ENCODE assay signal across 12 cellular contexts in the genomic region with DNA sequence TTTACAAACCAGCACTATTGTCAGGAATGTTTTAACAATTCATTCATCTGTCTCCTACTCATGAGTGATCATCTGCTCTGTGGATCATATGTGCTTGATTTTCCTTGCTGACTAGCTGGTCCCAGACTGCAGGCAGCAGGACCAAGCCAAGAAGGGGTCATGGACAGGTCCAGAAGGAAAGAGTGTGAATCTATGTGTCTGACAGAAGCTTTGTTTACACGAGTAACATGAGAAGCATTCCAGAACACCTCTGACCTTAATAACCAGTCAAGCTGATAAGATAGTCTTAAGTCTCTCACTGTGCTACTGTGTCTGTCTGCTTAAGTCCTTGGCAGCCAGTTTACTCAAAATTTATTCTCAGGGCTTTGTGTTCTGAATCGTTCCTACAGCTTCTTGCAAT. TPM values are rescaled to one million over a fixed set of nuclear protein-coding genes. Genes with fewer than 3 reads are reported as not detected.
DNase-seq lines count a peak whose midpoint lies in the region; ATAC-seq and TF ChIP-seq lines count a peak whose summit lies in the region.
"Had no signal": no experiment of that assay in that cellular context is flagged by ENCODE, and none has a peak within 500 bp of the region (broad histone marks: within the 10 kb centered on the region; RNA-seq: fewer than 3 reads in every experiment).

No MANE protein-coding gene starts in this region.

- H3K27me3 Mint-ChIP-seq in GM23338 (ENCODE audit: insufficient read depth, low read depth, poor library complexity) (no peaks in the 10 kb centered on the region), progenitor cell of endocrine pancreas (no peaks in the 10 kb centered on the region)
- H3K27me3 Mint-ChIP-seq: stimulated activated naive B cell treated with anti-CD40 and anti-IgM and Interleukin-4, amounts not matched to agents 10 μg/mL and 1 μg/mL and 100 μg/mL, for 72 hours had no signal

- ATAC-seq in GM23338 (0 out of 3 replicates have a peak, but pooled peaks have one; percentile 28), left ventricle myocardium superior (peak; percentile 89)
- ATAC-seq: stimulated activated naive B cell treated with anti-CD40 and anti-IgM and Interleukin-4, amounts not matched to agents 10 μg/mL and 1 μg/mL and 100 μg/mL, for 72 hours had no signal

- H3K27ac ChIP-seq in GM23338 (ENCODE audit: low read depth) (no peak overlapping the region), VCaP (peak overlapping the region; percentile 69), RWPE1 (no peak overlapping the region)
- H3K27ac ChIP-seq: esophagus squamous epithelium had no signal

- POLR2A ChIA-PET in RWPE1 (lab: Yijun Ruan, JAX; ENCODE audit: low non-redundant PET) = no interaction called here

- H3K4me1 Mint-ChIP-seq in GM23338 (peaks cover 8% of the 10 kb centered on the region), progenitor cell of endocrine pancreas (ENCODE audit: low read depth) (peaks cover 21% of the 10 kb centered on the region)
- H3K4me1 Mint-ChIP-seq: stimulated activated naive B cell treated with anti-CD40 and anti-IgM and Interleukin-4, amounts not matched to agents 10 μg/mL and 1 μg/mL and 100 μg/mL, for 72 hours had no signal

- no peak overlapping the region for H3K4me3 ChIP-seq in GM23338
- H3K4me3 ChIP-seq: esophagus squamous epithelium had no signal

- no peaks in the 10 kb centered on the region for H4K20me1 ChIP-seq in GM23338 (replicated peaks; ENCODE audit: insufficient read depth)

- H3K4me2 ChIP-seq in GM23338 = no peak overlapping the region

- no peaks in the 10 kb centered on the region for H3K4me1 ChIP-seq in GM23338 (ENCODE audit: insufficient read depth)
- H3K4me1 ChIP-seq: esophagus squamous epithelium had no signal

- no peak overlapping the region for H3K27ac Mint-ChIP-seq in GM23338
- peak overlapping the region; percentile 78 for H3K27ac Mint-ChIP-seq in progenitor cell of endocrine pancreas
- H3K27ac Mint-ChIP-seq: stimulated activated naive B cell treated with anti-CD40 and anti-IgM and Interleukin-4, amounts not matched to agents 10 μg/mL and 1 μg/mL and 100 μg/mL, for 72 hours had no signal

- DNase-seq in GM23338 (ENCODE audit: low spot score) (peak; percentile 10), left ventricle myocardium superior (no peak), progenitor cell of endocrine pancreas (ENCODE audit: low spot score, unreplicated experiment) (no peak), AML-193 (lab: John Stamatoyannopoulos, UW) (no peak), RWPE1 (ENCODE audit: low spot score) (no peak)
- no peak for DNase-seq in activated T-cell treated with anti-CD3 and anti-CD28 coated beads, Interleukin-2, amount 50 U/mL, for 1 hour
- no peak for DNase-seq in stimulated activated CD4-positive, alpha-beta T cell treated with anti-CD3 and anti-CD28 coated beads, Interleukin-4, amount 100 ng/mL, for 24 hours
- DNase-seq: esophagus squamous epithelium; KBM-7; NCI-H446; stimulated activated naive B cell treated with anti-CD40 and anti-IgM and Interleukin-4, amounts not matched to agents 10 μg/mL and 1 μg/mL and 100 μg/mL, for 72 hours had no signal

- H3K4me3 Mint-ChIP-seq in GM23338 = no peak overlapping the region
- H3K4me3 Mint-ChIP-seq in progenitor cell of endocrine pancreas (ENCODE audit: low read depth) = peak overlapping the region; percentile 41
- H3K4me3 Mint-ChIP-seq: stimulated activated naive B cell treated with anti-CD40 and anti-IgM and Interleukin-4, amounts not matched to agents 10 μg/mL and 1 μg/mL and 100 μg/mL, for 72 hours had no signal

- H3K27me3 ChIP-seq in GM23338 (ENCODE audit: insufficient read depth) = no peaks in the 10 kb centered on the region
- H3K27me3 ChIP-seq: esophagus squamous epithelium had no signal

- no peaks in the 10 kb centered on the region for H3K79me2 ChIP-seq in GM23338 (replicated peaks; ENCODE audit: insufficient read depth)

- intact Hi-C loops in left ventricle myocardium superior (cut with micrococcal nuclease) = no loop called here

- TF ChIP-seq CTCF in GM23338 (conservative IDR thresholded peaks at IDR 0.05; ENCODE audit: low read depth in 2 of 2) = no peak
- no peak for TF ChIP-seq CTCF in VCaP (conservative IDR thresholded peaks at IDR 0.05)
- TF ChIP-seq CTCF in progenitor cell of endocrine pancreas (IDR thresholded peaks at IDR 0.05; ENCODE audit: unreplicated experiment) = no peak
- no peak for TF ChIP-seq CTCF in RWPE1 (conservative IDR thresholded peaks at IDR 0.05; ENCODE audit: low read depth)

- H3K36me3 Mint-ChIP-seq in GM23338 (ENCODE audit: low read depth) (no peaks in the 10 kb centered on the region), progenitor cell of endocrine pancreas (ENCODE audit: insufficient read depth) (peaks cover 1% of the 10 kb centered on the region)
- H3K36me3 Mint-ChIP-seq: stimulated activated naive B cell treated with anti-CD40 and anti-IgM and Interleukin-4, amounts not matched to agents 10 μg/mL and 1 μg/mL and 100 μg/mL, for 72 hours had no signal

- H3F3A ChIP-seq in GM23338 (replicated peaks; ENCODE audit: low read depth) = no peaks in the 10 kb centered on the region

- H3K9me2 ChIP-seq in GM23338 (ENCODE audit: insufficient read depth) = no peaks in the 10 kb centered on the region

- H3K9me3 Mint-ChIP-seq in GM23338 (no peaks in the 10 kb centered on the region), progenitor cell of endocrine pancreas (ENCODE audit: low read depth) (no peaks in the 10 kb centered on the region)
- H3K9me3 Mint-ChIP-seq: stimulated activated naive B cell treated with anti-CD40 and anti-IgM and Interleukin-4, amounts not matched to agents 10 μg/mL and 1 μg/mL and 100 μg/mL, for 72 hours had no signal

- H2AFZ ChIP-seq in GM23338 = no peak overlapping the region

- CTCF ChIA-PET in RWPE1 (lab: Yijun Ruan, JAX) = no interaction called here

- H3K36me3 ChIP-seq in GM23338 (ENCODE audit: insufficient read depth) = no peaks in the 10 kb centered on the region
- H3K36me3 ChIP-seq: esophagus squamous epithelium had no signal

TF ChIP-seq in GM23338, 12 proteins besides CTCF, POLR2A, EP300 and RAD21 (continues in another document):
- TF ChIP-seq ZNF462 (CRISPR knock-in tag; IDR thresholded peaks at IDR 0.05) = no peak

RNA-seq across cellular contexts. Expression of gene GUCY1A1, which starts 39.0 kb away (rescaled TPM):
- not detected in 2 replicates for total RNA-seq in GM23338 (2014; rRNA removed; shearing (Covaris generic))
- not detected in 2 replicates for polyA plus RNA-seq in GM23338 (2016; fragmentation: Nextera tagmentation; extraction: Ambion mirVana)
- total RNA-seq in left ventricle myocardium superior = 106 TPM
- total RNA-seq in progenitor cell of endocrine pancreas = 4.0 and 4.7 TPM in 2 replicates

RNA-seq across cellular contexts. Expression of gene GUCY1B1, which starts 53.2 kb away (rescaled TPM):
- 4.3 TPM in 2 replicates for total RNA-seq in GM23338 (2014; rRNA removed; shearing (Covaris generic))
- polyA plus RNA-seq in GM23338 (2016; fragmentation: Nextera tagmentation; extraction: Ambion mirVana) = 2.3 and 2.6 TPM in 2 replicates
- 31.3 TPM for total RNA-seq in left ventricle myocardium superior
- total RNA-seq in progenitor cell of endocrine pancreas = 1.5 and 1.9 TPM in 2 replicates

Comparison
In these comparisons a context has a peak if more than half of its experiments do, and no peak if none do; other contexts are left out.
1. RNA of gene GUCY1A1, which starts 39.0 kb away (total RNA-seq): 106 TPM in left ventricle myocardium superior (single experiment); 4.0 to 4.7 TPM in progenitor cell of endocrine pancreas and not detected in GM23338; every median in the first group is over 10 times any median in the second.